Comparison of ENCODE assay signal across 2 cellular contexts in genomic region chr1:209898271-209898670, GRCh38. TPM values are rescaled to one million over a fixed set of nuclear protein-coding genes. Genes with fewer than 3 reads are reported as not detected.
"Had no signal": no experiment of that assay in that cellular context is flagged by ENCODE, and none has a peak within 500 bp of the region (broad histone marks: within the 10 kb centered on the region; RNA-seq: fewer than 3 reads in every experiment).

No MANE protein-coding gene starts in this region.

RNA-seq across cellular contexts. Expression of gene SYT14, which starts 39.7 kb away (rescaled TPM):
- total RNA-seq: OCI-LY7, Right ventricle myocardium superior had no signal
